26 cellular contexts compared by ENCODE assay signal in genomic region chr1:56149761-56150160, GRCh38.
"Had no signal": no experiment of that assay in that cellular context is flagged by ENCODE, and none has a peak within 500 bp of the region (broad histone marks: within the 10 kb centered on the region; RNA-seq: fewer than 3 reads in every experiment).

No MANE protein-coding gene starts in this region.

- DNase-seq: cortex of kidney; effector memory CD8-positive, alpha-beta T cell; foreskin melanocyte; glutamatergic neuron; heart right ventricle; hippocampal formation; left colon; mucosa of descending colon; naive B cell; stimulated activated CD4-positive, alpha-beta T cell treated with anti-CD3 and anti-CD28 coated beads, Interleukin-2, amount 100 ng/mL, for 24 hours; stimulated activated CD4-positive, alpha-beta T cell treated with anti-CD3 and anti-CD28 coated beads, Interleukin-4, amount 100 ng/mL, for 24 hours; stimulated activated naive CD4-positive, alpha-beta T cell treated with Interleukin-2 at 50 U/mL for 16 hours; stomach; substantia nigra; testis; tibial artery had no signal

- H3K9me3 Mint-ChIP-seq: memory B cell, mesothelial cell of epicardium, nephron, neural progenitor cell had no signal

- H3K27ac Mint-ChIP-seq: effector memory CD8-positive, alpha-beta T cell; memory B cell; mesothelial cell of epicardium; naive B cell; neural progenitor cell; progenitor cell of endocrine pancreas; stimulated activated effector memory CD8-positive, alpha-beta T cell treated with anti-CD3 and anti-CD28 coated beads, Interleukin-12 subunit alpha, Interleukin-12 subunit beta, amount 100 ng/mL, for 72 hours; type B pancreatic cell had no signal

- H3K27me3 ChIP-seq: heart right ventricle, neural progenitor cell, right atrium auricular region, stomach, testis, tibial artery had no signal

- H3K36me3 Mint-ChIP-seq: memory B cell; mesothelial cell of epicardium; naive B cell; neural progenitor cell; stimulated activated effector memory CD8-positive, alpha-beta T cell treated with anti-CD3 and anti-CD28 coated beads, Interleukin-12 subunit alpha, Interleukin-12 subunit beta, amount 100 ng/mL, for 72 hours; type B pancreatic cell had no signal

- H3K36me3 ChIP-seq: heart right ventricle, neural progenitor cell, right atrium auricular region, stomach, tibial artery had no signal

- H3K9ac ChIP-seq: neural progenitor cell, parathyroid adenoma had no signal

- ATAC-seq: effector memory CD8-positive, alpha-beta T cell; left colon; mucosa of descending colon; stimulated activated effector memory CD8-positive, alpha-beta T cell treated with anti-CD3 and anti-CD28 coated beads, Interleukin-12 subunit alpha, Interleukin-12 subunit beta, amount 100 ng/mL, for 72 hours had no signal

- H3K4me1 Mint-ChIP-seq: memory B cell; naive B cell; stimulated activated effector memory CD8-positive, alpha-beta T cell treated with anti-CD3 and anti-CD28 coated beads, Interleukin-12 subunit alpha, Interleukin-12 subunit beta, amount 100 ng/mL, for 72 hours had no signal

- H3K79me2 ChIP-seq: parathyroid adenoma had no signal

- H3K4me3 ChIP-seq: heart right ventricle, lung, mucosa of descending colon, neural progenitor cell, right atrium auricular region, stomach, testis, tibial artery had no signal

- H3K27me3 Mint-ChIP-seq: effector memory CD8-positive, alpha-beta T cell; progenitor cell of endocrine pancreas; type B pancreatic cell had no signal

- H3K4me1 ChIP-seq: parathyroid adenoma, testis had no signal

- H3K4me3 Mint-ChIP-seq: effector memory CD8-positive, alpha-beta T cell; memory B cell; mesothelial cell of epicardium; naive B cell; nephron; neural progenitor cell; stimulated activated effector memory CD8-positive, alpha-beta T cell treated with anti-CD3 and anti-CD28 coated beads, Interleukin-12 subunit alpha, Interleukin-12 subunit beta, amount 100 ng/mL, for 72 hours; type B pancreatic cell had no signal

- H3K4me2 ChIP-seq: neural progenitor cell had no signal

- H2AFZ ChIP-seq: neural progenitor cell, parathyroid adenoma had no signal

- H3K9me3 ChIP-seq: heart right ventricle, mucosa of descending colon, right atrium auricular region, stomach, testis, tibial artery had no signal

- H3K27ac ChIP-seq: neural progenitor cell, parathyroid adenoma, right atrium auricular region, stomach, testis, tibial artery had no signal
